In the genomic region with DNA sequence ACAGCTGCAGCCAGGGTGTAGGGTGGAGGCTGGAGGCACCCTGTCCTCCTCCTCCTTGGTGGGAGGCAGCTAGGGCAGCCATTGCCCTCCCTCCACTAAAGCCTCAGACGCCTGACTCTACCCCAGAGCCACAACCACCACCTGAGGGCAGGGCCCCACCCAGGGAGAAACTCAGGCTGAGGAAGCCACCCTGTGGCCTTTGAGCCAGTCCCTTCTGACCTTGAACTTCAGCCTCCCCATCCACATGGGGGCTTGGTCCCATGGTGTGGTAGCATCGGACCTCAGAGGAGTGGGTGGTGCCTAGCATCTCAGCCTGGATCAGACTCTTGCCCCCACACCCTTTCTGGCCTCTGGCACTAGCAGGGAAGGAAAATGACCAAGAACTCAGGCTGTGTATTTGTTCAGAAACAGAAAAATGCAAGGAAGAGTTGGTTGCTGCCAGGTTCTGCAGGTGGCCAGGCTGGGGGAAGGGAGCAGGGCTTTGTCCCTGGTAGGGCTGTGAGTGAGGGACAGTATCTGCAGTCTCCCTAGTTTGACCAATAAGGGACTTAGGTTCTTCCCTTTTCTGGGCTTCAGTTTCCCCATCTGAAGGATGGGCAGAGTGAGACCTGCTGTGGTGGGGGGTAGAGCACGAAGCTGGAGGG, we compare ENCODE assay signal across 2 cellular contexts.
TF ChIP-seq lines count a peak whose summit lies in the region.

No MANE protein-coding gene starts in this region.

TF ChIP-seq in A549, 52 proteins besides CTCF, POLR2A, EP300 and RAD21:
- TF ChIP-seq ZC3H11A (IDR thresholded peaks at IDR 0.05) (no peak), MYC (IDR thresholded peaks at IDR 0.05; ENCODE audit: borderline replicate concordance, low read length) (no peak), CHD4 (IDR thresholded peaks at IDR 0.05; ENCODE audit: borderline replicate concordance) (no peak), E2F6 (IDR thresholded peaks at IDR 0.05; ENCODE audit: borderline replicate concordance, low read depth) (no peak), EHMT2 (IDR thresholded peaks at IDR 0.05; ENCODE audit: low read depth) (no peak)
- TF ChIP-seq, protein P1, sequence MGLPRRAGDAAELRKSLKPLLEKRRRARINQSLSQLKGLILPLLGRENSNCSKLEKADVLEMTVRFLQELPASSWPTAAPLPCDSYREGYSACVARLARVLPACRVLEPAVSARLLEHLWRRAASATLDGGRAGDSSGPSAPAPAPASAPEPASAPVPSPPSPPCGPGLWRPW (IDR thresholded peaks at IDR 0.05): no peak

TF ChIP-seq in HepG2, 621 proteins besides CTCF, POLR2A, EP300 and RAD21:
- TF ChIP-seq SOX6 (IDR thresholded peaks at IDR 0.05): no peak
- no peak for TF ChIP-seq SOX6 (CRISPR knock-in tag; IDR thresholded peaks at IDR 0.05)
- peak; percentile 47; the same call in 1 of the 2 replicates for TF ChIP-seq PPARG (CRISPR knock-in tag; conservative IDR thresholded peaks at IDR 0.05)
- TF ChIP-seq CBX1 (IDR thresholded peaks at IDR 0.05; ENCODE audit: low read depth): no peak
- TF ChIP-seq ZMYM2 (CRISPR knock-in tag; IDR thresholded peaks at IDR 0.05): 0 out of 2 replicates have a peak, but pooled peaks have one; percentile 22
- 0 out of 2 replicates have a peak, but pooled peaks have one; percentile 64 for TF ChIP-seq ESRRA (CRISPR knock-in tag; IDR thresholded peaks at IDR 0.05; ENCODE audit: low read depth)
- peak; percentile 25; the same call in 1 of the 2 replicates for TF ChIP-seq HNF4G (IDR thresholded peaks at IDR 0.05; ENCODE audit: borderline replicate concordance, low read depth, low read length)
- 0 out of 2 replicates have a peak, but pooled peaks have one; percentile 51 for TF ChIP-seq HNF4G (CRISPR knock-in tag; IDR thresholded peaks at IDR 0.05; ENCODE audit: borderline replicate concordance, low read depth)
- no peak for TF ChIP-seq MAF1 (CRISPR knock-in tag; IDR thresholded peaks at IDR 0.05; ENCODE audit: borderline replicate concordance)
- TF ChIP-seq DBP (CRISPR knock-in tag; IDR thresholded peaks at IDR 0.05; ENCODE audit: not compliant biosample characterization): no peak
- no peak for TF ChIP-seq MIXL1 (CRISPR knock-in tag; IDR thresholded peaks at IDR 0.05)
- TF ChIP-seq TEAD2 (CRISPR knock-in tag; IDR thresholded peaks at IDR 0.05): no peak
- peak; percentile 23; the same call in 1 of the 2 replicates for TF ChIP-seq SAP130 (CRISPR knock-in tag; IDR thresholded peaks at IDR 0.05; ENCODE audit: low read depth)
- TF ChIP-seq SOX5 (CRISPR knock-in tag; IDR thresholded peaks at IDR 0.05; ENCODE audit: borderline replicate concordance): no peak
- no peak for TF ChIP-seq TOE1 (CRISPR knock-in tag; IDR thresholded peaks at IDR 0.05)
- peak; percentile 19; the same call in 1 of the 2 replicates for TF ChIP-seq SALL1 (CRISPR knock-in tag; IDR thresholded peaks at IDR 0.05)
- TF ChIP-seq, protein P2, sequence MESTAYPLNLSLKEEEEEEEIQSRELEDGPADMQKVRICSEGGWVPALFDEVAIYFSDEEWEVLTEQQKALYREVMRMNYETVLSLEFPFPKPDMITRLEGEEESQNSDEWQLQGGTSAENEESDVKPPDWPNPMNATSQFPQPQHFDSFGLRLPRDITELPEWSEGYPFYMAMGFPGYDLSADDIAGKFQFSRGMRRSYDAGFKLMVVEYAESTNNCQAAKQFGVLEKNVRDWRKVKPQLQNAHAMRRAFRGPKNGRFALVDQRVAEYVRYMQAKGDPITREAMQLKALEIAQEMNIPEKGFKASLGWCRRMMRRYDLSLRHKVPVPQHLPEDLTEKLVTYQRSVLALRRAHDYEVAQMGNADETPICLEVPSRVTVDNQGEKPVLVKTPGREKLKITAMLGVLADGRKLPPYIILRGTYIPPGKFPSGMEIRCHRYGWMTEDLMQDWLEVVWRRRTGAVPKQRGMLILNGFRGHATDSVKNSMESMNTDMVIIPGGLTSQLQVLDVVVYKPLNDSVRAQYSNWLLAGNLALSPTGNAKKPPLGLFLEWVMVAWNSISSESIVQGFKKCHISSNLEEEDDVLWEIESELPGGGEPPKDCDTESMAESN (CRISPR knock-in tag; conservative IDR thresholded peaks at IDR 0.05): peak; percentile 73; the same call in 1 of the 2 replicates
- TF ChIP-seq RXRA (CRISPR knock-in tag; IDR thresholded peaks at IDR 0.05): 0 out of 2 replicates have a peak, but pooled peaks have one; percentile 51
- TF ChIP-seq KDM1A (CRISPR knock-in tag; IDR thresholded peaks at IDR 0.05): 0 out of 2 replicates have a peak, but pooled peaks have one; percentile 18
- 0 out of 2 replicates have a peak, but pooled peaks have one; percentile 19 for TF ChIP-seq MYC (CRISPR knock-in tag; IDR thresholded peaks at IDR 0.05; ENCODE audit: borderline replicate concordance)
- no peak for TF ChIP-seq HOXA5 (CRISPR knock-in tag; IDR thresholded peaks at IDR 0.05)
- peak; percentile 87 for TF ChIP-seq HNF4A (CRISPR knock-in tag; IDR thresholded peaks at IDR 0.05)
- TF ChIP-seq RARA (CRISPR knock-in tag; IDR thresholded peaks at IDR 0.05): peak; percentile 35; the same call in 1 of the 2 replicates
- no peak for TF ChIP-seq HNRNPK (IDR thresholded peaks at IDR 0.05; ENCODE audit: low read depth, low read length, poor library complexity, severe bottlenecking)
- TF ChIP-seq, protein P3, sequence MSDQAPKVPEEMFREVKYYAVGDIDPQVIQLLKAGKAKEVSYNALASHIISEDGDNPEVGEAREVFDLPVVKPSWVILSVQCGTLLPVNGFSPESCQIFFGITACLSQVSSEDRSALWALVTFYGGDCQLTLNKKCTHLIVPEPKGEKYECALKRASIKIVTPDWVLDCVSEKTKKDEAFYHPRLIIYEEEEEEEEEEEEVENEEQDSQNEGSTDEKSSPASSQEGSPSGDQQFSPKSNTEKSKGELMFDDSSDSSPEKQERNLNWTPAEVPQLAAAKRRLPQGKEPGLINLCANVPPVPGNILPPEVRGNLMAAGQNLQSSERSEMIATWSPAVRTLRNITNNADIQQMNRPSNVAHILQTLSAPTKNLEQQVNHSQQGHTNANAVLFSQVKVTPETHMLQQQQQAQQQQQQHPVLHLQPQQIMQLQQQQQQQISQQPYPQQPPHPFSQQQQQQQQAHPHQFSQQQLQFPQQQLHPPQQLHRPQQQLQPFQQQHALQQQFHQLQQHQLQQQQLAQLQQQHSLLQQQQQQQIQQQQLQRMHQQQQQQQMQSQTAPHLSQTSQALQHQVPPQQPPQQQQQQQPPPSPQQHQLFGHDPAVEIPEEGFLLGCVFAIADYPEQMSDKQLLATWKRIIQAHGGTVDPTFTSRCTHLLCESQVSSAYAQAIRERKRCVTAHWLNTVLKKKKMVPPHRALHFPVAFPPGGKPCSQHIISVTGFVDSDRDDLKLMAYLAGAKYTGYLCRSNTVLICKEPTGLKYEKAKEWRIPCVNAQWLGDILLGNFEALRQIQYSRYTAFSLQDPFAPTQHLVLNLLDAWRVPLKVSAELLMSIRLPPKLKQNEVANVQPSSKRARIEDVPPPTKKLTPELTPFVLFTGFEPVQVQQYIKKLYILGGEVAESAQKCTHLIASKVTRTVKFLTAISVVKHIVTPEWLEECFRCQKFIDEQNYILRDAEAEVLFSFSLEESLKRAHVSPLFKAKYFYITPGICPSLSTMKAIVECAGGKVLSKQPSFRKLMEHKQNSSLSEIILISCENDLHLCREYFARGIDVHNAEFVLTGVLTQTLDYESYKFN (CRISPR knock-in tag; conservative IDR thresholded peaks at IDR 0.05): 0 out of 2 replicates have a peak, but pooled peaks have one; percentile 25
- 0 out of 2 replicates have a peak, but pooled peaks have one; percentile 37 for TF ChIP-seq HDAC2 (CRISPR knock-in tag; IDR thresholded peaks at IDR 0.05)
- TF ChIP-seq PHB2 (IDR thresholded peaks at IDR 0.05; ENCODE audit: partially characterized antibody): no peak
- no peak for TF ChIP-seq ZNF337 (CRISPR knock-in tag; IDR thresholded peaks at IDR 0.05; ENCODE audit: borderline replicate concordance, low read depth)
- no peak for TF ChIP-seq ZNF563 (CRISPR knock-in tag; IDR thresholded peaks at IDR 0.05)
- TF ChIP-seq ZNF713 (CRISPR knock-in tag; IDR thresholded peaks at IDR 0.05): no peak
- peak; percentile 80; the same call in 1 of the 2 replicates for TF ChIP-seq ZNF614 (CRISPR knock-in tag; IDR thresholded peaks at IDR 0.05; ENCODE audit: borderline replicate concordance)
- no peak for TF ChIP-seq GATAD1 (CRISPR knock-in tag; IDR thresholded peaks at IDR 0.05)
- no peak for TF ChIP-seq BCL6 (CRISPR knock-in tag; IDR thresholded peaks at IDR 0.05)
- TF ChIP-seq, protein P4, sequence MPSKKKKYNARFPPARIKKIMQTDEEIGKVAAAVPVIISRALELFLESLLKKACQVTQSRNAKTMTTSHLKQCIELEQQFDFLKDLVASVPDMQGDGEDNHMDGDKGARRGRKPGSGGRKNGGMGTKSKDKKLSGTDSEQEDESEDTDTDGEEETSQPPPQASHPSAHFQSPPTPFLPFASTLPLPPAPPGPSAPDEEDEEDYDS (CRISPR knock-in tag; IDR thresholded peaks at IDR 0.05): no peak
- no peak for TF ChIP-seq NR2F6 (IDR thresholded peaks at IDR 0.05)
- TF ChIP-seq NR2F6 (CRISPR knock-in tag; IDR thresholded peaks at IDR 0.05): 0 out of 2 replicates have a peak, but pooled peaks have one; percentile 23
- TF ChIP-seq, protein P5, sequence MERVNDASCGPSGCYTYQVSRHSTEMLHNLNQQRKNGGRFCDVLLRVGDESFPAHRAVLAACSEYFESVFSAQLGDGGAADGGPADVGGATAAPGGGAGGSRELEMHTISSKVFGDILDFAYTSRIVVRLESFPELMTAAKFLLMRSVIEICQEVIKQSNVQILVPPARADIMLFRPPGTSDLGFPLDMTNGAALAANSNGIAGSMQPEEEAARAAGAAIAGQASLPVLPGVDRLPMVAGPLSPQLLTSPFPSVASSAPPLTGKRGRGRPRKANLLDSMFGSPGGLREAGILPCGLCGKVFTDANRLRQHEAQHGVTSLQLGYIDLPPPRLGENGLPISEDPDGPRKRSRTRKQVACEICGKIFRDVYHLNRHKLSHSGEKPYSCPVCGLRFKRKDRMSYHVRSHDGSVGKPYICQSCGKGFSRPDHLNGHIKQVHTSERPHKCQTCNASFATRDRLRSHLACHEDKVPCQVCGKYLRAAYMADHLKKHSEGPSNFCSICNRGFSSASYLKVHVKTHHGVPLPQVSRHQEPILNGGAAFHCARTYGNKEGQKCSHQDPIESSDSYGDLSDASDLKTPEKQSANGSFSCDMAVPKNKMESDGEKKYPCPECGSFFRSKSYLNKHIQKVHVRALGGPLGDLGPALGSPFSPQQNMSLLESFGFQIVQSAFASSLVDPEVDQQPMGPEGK (CRISPR knock-in tag; IDR thresholded peaks at IDR 0.05): peak; percentile 87
- peak; percentile 29; the same call in 1 of the 2 replicates for TF ChIP-seq GATAD2A (CRISPR knock-in tag; IDR thresholded peaks at IDR 0.05)
- peak; percentile 57; the same call in 1 of the 2 replicates for TF ChIP-seq ZNF629 (CRISPR knock-in tag; conservative IDR thresholded peaks at IDR 0.05)
